Comparison of ENCODE assay signal across 31 cellular contexts in genomic region chrX:77514177-77514576, GRCh38.
DNase-seq lines count a peak whose midpoint lies in the region; ATAC-seq and TF ChIP-seq lines count a peak whose summit lies in the region.
"Had no signal": no experiment of that assay in that cellular context is flagged by ENCODE, and none has a peak within 500 bp of the region (broad histone marks: within the 10 kb centered on the region; RNA-seq: fewer than 3 reads in every experiment).

No MANE protein-coding gene starts in this region.

- no peaks in the 10 kb centered on the region for H3K4me1 ChIP-seq in GM23338 (ENCODE audit: insufficient read depth)
- no peaks in the 10 kb centered on the region for H3K4me1 ChIP-seq in HEK293 (ENCODE audit: control insufficient read depth, insufficient read depth, low read length)
- H3K4me1 ChIP-seq: A549; BE2C; BLaER1; BLaER1 treated with 17β-estradiol and CSF1 and Interleukin-3, amounts not matched to agents 10 nM and 100 nM; Caco-2 had no signal

- 0 out of 3 replicates have a peak, but pooled peaks cover 5% of the 10 kb centered on the region for H3K9me3 Mint-ChIP-seq in GM23338
- H3K9me3 Mint-ChIP-seq: CD4-positive, alpha-beta T cell; CD8-positive, alpha-beta T cell had no signal

- no peak for ATAC-seq in GM23338
- no peak for ATAC-seq in GM19455 (IDR thresholded peaks at IDR 0.05; ENCODE audit: unreplicated experiment)
- ATAC-seq: A549; CD8-positive, alpha-beta T cell had no signal

- no peaks in the 10 kb centered on the region for H4K20me1 ChIP-seq in GM23338 (replicated peaks; ENCODE audit: insufficient read depth)

- POLR2A ChIA-PET in HEK293 (lab: Yijun Ruan, JAX) = no interaction called here

- peaks cover 2% of the 10 kb centered on the region; the same call in 1 of the 2 replicates for H3K79me2 ChIP-seq in GM23338 (replicated peaks; ENCODE audit: insufficient read depth)

- H3K4me3 ChIP-seq in GM23338 = no peak overlapping the region
- no peak overlapping the region for H3K4me3 ChIP-seq in HEK293 (ENCODE audit: low read depth, low read length)
- H3K4me3 ChIP-seq: A549; BLaER1; BLaER1 treated with 17β-estradiol and CSF1 and Interleukin-3, amounts not matched to agents 10 nM and 100 nM had no signal

- no peak overlapping the region for H3K4me3 Mint-ChIP-seq in GM23338
- H3K4me3 Mint-ChIP-seq: B cell; CD14-positive monocyte; CD4-positive, alpha-beta memory T cell; CD4-positive, alpha-beta T cell; CD4-positive, CD25-positive, alpha-beta regulatory T cell; CD8-positive, alpha-beta memory T cell; CD8-positive, alpha-beta T cell had no signal

- H3K27ac ChIP-seq in GM23338 (ENCODE audit: low read depth) (no peak overlapping the region), HEK293 (ENCODE audit: extremely low read depth, low read depth, low read length) (no peak overlapping the region)
- H3K27ac ChIP-seq: 22Rv1; A549; BLaER1; BLaER1 treated with 17β-estradiol and CSF1 and Interleukin-3, amounts not matched to agents 10 nM and 100 nM; C4-2B had no signal

- no peaks in the 10 kb centered on the region for H3K9me2 ChIP-seq in GM23338 (ENCODE audit: insufficient read depth)

- CTCF ChIA-PET in HEK293 (lab: Yijun Ruan, JAX) = interaction anchor here (0.6 kb wide), 1 partner anchor 47 kb away, joined by 3 read pairs; no protein-coding TSS in a partner anchor

- DNase-seq in GM23338 (ENCODE audit: low spot score) = no peak
- DNase-seq in cerebellar nuclear complex (lab: John Stamatoyannopoulos, UW) = no peak
- DNase-seq: 8988T; ACHN; AML-193; BE2C; C1 segment of cervical spinal cord; Caco-2; Calu3; CD4-positive, alpha-beta memory T cell; CD4-positive, alpha-beta T cell; CD4-positive, CD25-positive, alpha-beta regulatory T cell; CD8-positive, alpha-beta memory T cell; CD8-positive, alpha-beta T cell; COR-L47; DMS 273 treated with DMSO at 0.1 percent for 48 hours; DMS153; DMS53; DMS79; DMS79 treated with DMSO at 0.1 percent for 48 hours; DND-41; EL had no signal

- TF ChIP-seq CTCF in GM23338 (conservative IDR thresholded peaks at IDR 0.05; ENCODE audit: low read depth in 2 of 2) = no peak
- TF ChIP-seq CTCF in HEK293 (tag by site-specific recombination; IDR thresholded peaks at IDR 0.05) = no peak

- peaks cover 60% of the 10 kb centered on the region for H3K36me3 Mint-ChIP-seq in GM23338 (ENCODE audit: low read depth)

- H3K4me1 Mint-ChIP-seq in GM23338 = no peaks in the 10 kb centered on the region
- H3K4me1 Mint-ChIP-seq: B cell, CD14-positive monocyte had no signal

- no peaks in the 10 kb centered on the region for H3K36me3 ChIP-seq in GM23338 (ENCODE audit: insufficient read depth)
- peaks cover 10 to 43% of the 10 kb centered on the region in 2 experiments for H3K36me3 ChIP-seq in HEK293 (ENCODE audit: control insufficient read depth in 2 of 2, insufficient read depth in 1 of 2, low read length in 2 of 2)
- H3K36me3 ChIP-seq: BE2C had no signal

- no peak overlapping the region for H3K4me2 ChIP-seq in GM23338
- H3K4me2 ChIP-seq: A549; BLaER1; BLaER1 treated with 17β-estradiol and CSF1 and Interleukin-3, amounts not matched to agents 10 nM and 100 nM had no signal

- H2AFZ ChIP-seq in GM23338 = no peak overlapping the region

- H3K27me3 ChIP-seq in GM23338 (ENCODE audit: insufficient read depth) = no peaks in the 10 kb centered on the region
- H3K27me3 ChIP-seq: BE2C had no signal

- 0 out of 2 replicates have a peak overlapping the region, but pooled peaks have one; percentile 36 for H3K27ac Mint-ChIP-seq in GM23338
- H3K27ac Mint-ChIP-seq: B cell; CD4-positive, alpha-beta T cell; CD8-positive, alpha-beta T cell had no signal

- no peaks in the 10 kb centered on the region; the same call in 1 of the 2 replicates for H3K9me3 ChIP-seq in HEK293 (ENCODE audit: control insufficient read depth, insufficient read depth, low read depth, low read length)
- H3K9me3 ChIP-seq: BE2C, Caco-2 had no signal

- peaks cover 1% of the 10 kb centered on the region for H3K27me3 Mint-ChIP-seq in GM23338 (ENCODE audit: insufficient read depth, low read depth, poor library complexity)
- H3K27me3 Mint-ChIP-seq: B cell; CD4-positive, alpha-beta memory T cell; CD4-positive, alpha-beta T cell; CD4-positive, CD25-positive, alpha-beta regulatory T cell had no signal

- no peaks in the 10 kb centered on the region for H3F3A ChIP-seq in GM23338 (replicated peaks; ENCODE audit: low read depth)

TF ChIP-seq in GM23338, 12 proteins besides CTCF, POLR2A, EP300 and RAD21 (continues in another document):
- TF ChIP-seq STAT1 (IDR thresholded peaks at IDR 0.05; ENCODE audit: unreplicated experiment) (no peak), EZH2 (IDR thresholded peaks at IDR 0.05; ENCODE audit: low read depth, unreplicated experiment) (no peak)

TF ChIP-seq in HEK293, 187 proteins besides CTCF, POLR2A, EP300 and RAD21:
- TF ChIP-seq ZNF280D (tag by site-specific recombination; IDR thresholded peaks at IDR 0.05) (peak; percentile 95), KLF10 (tag by site-specific recombination; IDR thresholded peaks at IDR 0.05) (no peak)
